In genomic region chr17:4950075-4950756, GRCh38 we compare ENCODE assay signal across 1 cellular context.
TF ChIP-seq lines count a peak whose summit lies in the region.

No MANE protein-coding gene starts in this region.

TF ChIP-seq in K562, 482 proteins besides CTCF, POLR2A, EP300 and RAD21 (continued from another document):
- TF ChIP-seq ZNF41 (CRISPR knock-in tag; conservative IDR thresholded peaks at IDR 0.05) (no peak), MCM2 (IDR thresholded peaks at IDR 0.05; ENCODE audit: low read depth) (no peak), ZNF655 (CRISPR knock-in tag; IDR thresholded peaks at IDR 0.05) (no peak), TAF1 (IDR thresholded peaks at IDR 0.05; ENCODE audit: control insufficient read depth, extremely low read depth, insufficient read depth, low read length, severe bottlenecking) (peak; percentile 26), PYGO2 (tag; IDR thresholded peaks at IDR 0.05) (no peak), ZC3H11A (IDR thresholded peaks at IDR 0.05; ENCODE audit: low read depth, low read length) (no peak), AFF1 (IDR thresholded peaks at IDR 0.05; ENCODE audit: low read depth in 1 of 2, partially characterized antibody in 2 of 2) (no peak), RBBP5 (IDR thresholded peaks at IDR 0.05; ENCODE audit: borderline replicate concordance, insufficient read depth, low read length, poor library complexity, severe bottlenecking) (peak; percentile 27), ZBTB40 (IDR thresholded peaks at IDR 0.05) (peak; percentile 9; the same call in 1 of the 2 replicates), ZBTB40 (CRISPR knock-in tag; IDR thresholded peaks at IDR 0.05) (no peak), FOSL1 (tag; conservative IDR thresholded peaks at IDR 0.05) (peak; percentile 94), TSHZ1 (CRISPR knock-in tag; IDR thresholded peaks at IDR 0.05) (no peak), KLF10 (CRISPR knock-in tag; IDR thresholded peaks at IDR 0.05) (no peak), POLR2G (IDR thresholded peaks at IDR 0.05; ENCODE audit: low read depth, low read length) (peak; percentile 83), ZFX (CRISPR knock-in tag; IDR thresholded peaks at IDR 0.05) (peak; percentile 80), PHTF2 (CRISPR knock-in tag; IDR thresholded peaks at IDR 0.05) (no peak), GTF2A2 (tag; IDR thresholded peaks at IDR 0.05) (no peak), VEZF1 (CRISPR knock-in tag; IDR thresholded peaks at IDR 0.05) (peak; percentile 76), PHF8 (IDR thresholded peaks at IDR 0.05; ENCODE audit: borderline replicate concordance, low read length) (peak; percentile 56; the same call in 1 of the 2 replicates), YY1 (IDR thresholded peaks at IDR 0.05; ENCODE audit: borderline replicate concordance in 1 of 3, control insufficient read depth in 1 of 3, extremely low read depth in 1 of 3, insufficient read depth in 3 of 3, insufficient read length in 1 of 3, insufficient replicate concordance in 2 of 3, low read depth in 1 of 3, low read length in 2 of 3) (peak in 1 of 3 experiments; percentile 25), HEY1 (CRISPR knock-in tag; IDR thresholded peaks at IDR 0.05; ENCODE audit: borderline replicate concordance) (no peak), ZBTB7A (IDR thresholded peaks at IDR 0.05; ENCODE audit: borderline replicate concordance, control insufficient read depth, low read depth, low read length) (peak; percentile 55; the same call in 1 of the 2 replicates), ETV1 (tag; conservative IDR thresholded peaks at IDR 0.05; ENCODE audit: low read depth) (peak; percentile 41; the same call in 1 of the 2 replicates), KAT7 (CRISPR knock-in tag; IDR thresholded peaks at IDR 0.05; ENCODE audit: borderline replicate concordance) (0 out of 2 replicates have a peak, but pooled peaks have one; percentile 35), NCOA4 (IDR thresholded peaks at IDR 0.05; ENCODE audit: partially characterized antibody) (no peak), FOXM1 (IDR thresholded peaks at IDR 0.05; ENCODE audit: low read depth) (no peak), FOXM1 (CRISPR knock-in tag; IDR thresholded peaks at IDR 0.05; ENCODE audit: low read depth) (0 out of 2 replicates have a peak, but pooled peaks have one; percentile 38), NKRF (IDR thresholded peaks at IDR 0.05; ENCODE audit: borderline replicate concordance) (0 out of 2 replicates have a peak, but pooled peaks have one; percentile 7), PCBP1 (IDR thresholded peaks at IDR 0.05; ENCODE audit: low read depth, low read length, poor library complexity, severe bottlenecking) (no peak), ZNF586 (CRISPR knock-in tag; conservative IDR thresholded peaks at IDR 0.05) (no peak), HES1 (IDR thresholded peaks at IDR 0.05; ENCODE audit: low read depth) (no peak)
TF ChIP-seq in K562: peak in this region for 44.
